ENCODE assay signal across 12 cellular contexts in the genomic region with DNA sequence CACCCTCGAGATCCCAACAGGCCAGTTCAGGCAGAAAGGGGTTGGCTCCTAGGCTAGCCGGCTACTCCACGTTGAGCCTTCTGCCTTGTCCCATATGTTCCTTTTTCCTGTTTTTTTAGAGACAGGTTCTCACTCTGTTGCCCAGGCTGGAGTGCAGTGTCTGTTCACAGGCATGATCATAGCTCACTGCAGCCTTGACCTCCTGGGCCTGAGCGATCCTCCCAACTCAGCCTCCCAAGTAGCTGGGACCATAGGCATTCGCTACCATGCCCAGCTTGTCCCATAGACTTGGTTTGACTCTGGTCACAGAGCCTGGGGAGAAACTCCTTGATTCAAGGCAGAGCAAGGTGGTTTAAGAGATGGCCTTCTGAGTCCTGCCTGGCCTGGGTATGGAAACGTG. TPM values are rescaled to one million over a fixed set of nuclear protein-coding genes. Genes with fewer than 3 reads are reported as not detected.
DNase-seq lines count a peak whose midpoint lies in the region; ATAC-seq and TF ChIP-seq lines count a peak whose summit lies in the region.
"Had no signal": no experiment of that assay in that cellular context is flagged by ENCODE, and none has a peak within 500 bp of the region (broad histone marks: within the 10 kb centered on the region; RNA-seq: fewer than 3 reads in every experiment).

No MANE protein-coding gene starts in this region.

- H3K4me2 ChIP-seq in hepatocyte: no peak overlapping the region
- H3K4me2 ChIP-seq: A549 had no signal

- H3K4me3 Mint-ChIP-seq in activated CD4-positive, alpha-beta T cell treated with anti-CD3 and anti-CD28 coated beads for 36 hours: peak overlapping the region; percentile 32
- H3K4me3 Mint-ChIP-seq in activated CD4-positive, alpha-beta memory T cell treated with anti-CD3 and anti-CD28 coated beads, Interleukin-2, amount 10 ng/mL, durations not matched to agents 7 days and 5 days: no peak overlapping the region

- no peaks in the 10 kb centered on the region for H3K36me3 ChIP-seq in hepatocyte (replicated peaks; ENCODE audit: insufficient read depth, low read depth)
- H3K36me3 ChIP-seq in MG63: no peaks in the 10 kb centered on the region; the same call in none of the 2 replicates

- WGBS in hepatocyte (ENCODE audit: low lambda C conversion rate, missing lambda C conversion rate): 91% methylated on average over 6 of the region's 6 CpGs

- no peaks in the 10 kb centered on the region for H3K9me3 Mint-ChIP-seq in activated CD4-positive, alpha-beta T cell treated with anti-CD3 and anti-CD28 coated beads for 36 hours (ENCODE audit: low read depth)
- no peaks in the 10 kb centered on the region for H3K9me3 Mint-ChIP-seq in activated CD4-positive, alpha-beta memory T cell treated with anti-CD3 and anti-CD28 coated beads, Interleukin-2, amount 10 ng/mL, durations not matched to agents 7 days and 5 days

- no peaks in the 10 kb centered on the region for H4K20me1 ChIP-seq in hepatocyte (ENCODE audit: insufficient read depth, poor library complexity, severe bottlenecking)

- TF ChIP-seq CTCF in hepatocyte (IDR thresholded peaks at IDR 0.05; ENCODE audit: poor library complexity): no peak

- CTCF ChIA-PET in activated CD4-positive, alpha-beta T cell treated with anti-CD3 and anti-CD28 coated beads for 36 hours (lab: Charles Lee): interaction anchor here (0.7 to 1.7 kb wide), 6 partner anchors 10 to 287 kb away, joined by 3 to 7 read pairs (median 4); no protein-coding TSS in a partner anchor
- CTCF ChIA-PET in activated CD4-positive, alpha-beta memory T cell treated with anti-CD3 and anti-CD28 coated beads, Interleukin-2, amount 10 ng/mL, durations not matched to agents 7 days and 5 days (lab: Charles Lee): interaction anchor here (1.3 to 1.9 kb wide), 3 partner anchors 20 to 38 kb away, joined by 3 to 9 read pairs (median 7); no protein-coding TSS in a partner anchor

- peaks cover 44% of the 10 kb centered on the region for H3K4me1 ChIP-seq in hepatocyte (ENCODE audit: insufficient read depth)

- no peak for ATAC-seq in activated CD4-positive, alpha-beta T cell treated with anti-CD3 and anti-CD28 coated beads for 36 hours
- ATAC-seq: A549 had no signal

- H3K27me3 Mint-ChIP-seq in activated CD4-positive, alpha-beta T cell treated with anti-CD3 and anti-CD28 coated beads for 36 hours: no peaks in the 10 kb centered on the region
- H3K27me3 Mint-ChIP-seq in activated CD4-positive, alpha-beta memory T cell treated with anti-CD3 and anti-CD28 coated beads, Interleukin-2, amount 10 ng/mL, durations not matched to agents 7 days and 5 days: no peaks in the 10 kb centered on the region

- intact Hi-C loops in activated CD4-positive, alpha-beta T cell treated with anti-CD3 and anti-CD28 coated beads for 36 hours (cut with DNase I, micrococcal nuclease): loop anchor here in 1 of 2 experiments (10.0 kb wide), 1 partner anchor 371 kb away; no protein-coding TSS in a partner anchor

- H3K9me3 ChIP-seq in hepatocyte (ENCODE audit: low read depth) (no peaks in the 10 kb centered on the region), MG63 (no peaks in the 10 kb centered on the region)
- H3K9me3 ChIP-seq: A549 had no signal

- no peak for DNase-seq in activated CD4-positive, alpha-beta T cell treated with anti-CD3 and anti-CD28 coated beads for 36 hours
- DNase-seq in activated CD4-positive, alpha-beta T cell treated with anti-CD3 and anti-CD28 coated beads, Interleukin-2, amount 50 U/mL, for 1 hour: no peak
- no peak for DNase-seq in activated CD4-positive, alpha-beta memory T cell treated with anti-CD3 and anti-CD28 coated beads, Interleukin-2, amount 10 ng/mL, durations not matched to agents 7 days and 5 days
- DNase-seq in hepatocyte (ENCODE audit: low spot score) (no peak), glomerular visceral epithelial cell (ENCODE audit: extremely low spot score) (no peak), MG63 (no peak), T-helper 9 cell (no peak)
- DNase-seq: activated T-cell treated with anti-CD3 and anti-CD28 coated beads for 4 hours; GDM1; stimulated activated CD4-positive, alpha-beta T cell treated with anti-CD3 and anti-CD28 coated beads, Interleukin-12 subunit alpha, Interleukin-12 subunit beta, amount 100 ng/mL, for 4 hours had no signal

- H3K4me3 ChIP-seq in hepatocyte (no peak overlapping the region), skin epidermis (no peak overlapping the region), MG63 (no peak overlapping the region)
- H3K4me3 ChIP-seq: A549 had no signal

- H3K9me2 ChIP-seq in hepatocyte (replicated peaks; ENCODE audit: insufficient read depth): no peaks in the 10 kb centered on the region

- no peak overlapping the region for H2AFZ ChIP-seq in hepatocyte

- H3K79me2 ChIP-seq in hepatocyte: peaks cover 80% of the 10 kb centered on the region

- H3K27me3 ChIP-seq in hepatocyte (no peaks in the 10 kb centered on the region), MG63 (no peaks in the 10 kb centered on the region)

- H3K27ac Mint-ChIP-seq in activated CD4-positive, alpha-beta T cell treated with anti-CD3 and anti-CD28 coated beads for 36 hours: peak overlapping the region; percentile 87
- H3K27ac Mint-ChIP-seq in activated CD4-positive, alpha-beta memory T cell treated with anti-CD3 and anti-CD28 coated beads, Interleukin-2, amount 10 ng/mL, durations not matched to agents 7 days and 5 days: peak overlapping the region; percentile 84

- peaks cover 16% of the 10 kb centered on the region for H3K36me3 Mint-ChIP-seq in activated CD4-positive, alpha-beta T cell treated with anti-CD3 and anti-CD28 coated beads for 36 hours (ENCODE audit: low read depth)
- H3K36me3 Mint-ChIP-seq in activated CD4-positive, alpha-beta memory T cell treated with anti-CD3 and anti-CD28 coated beads, Interleukin-2, amount 10 ng/mL, durations not matched to agents 7 days and 5 days (ENCODE audit: low read depth): peaks cover 10% of the 10 kb centered on the region

- H3K27ac ChIP-seq in hepatocyte (peak overlapping the region; percentile 94), skin epidermis (peak overlapping the region in 20 of 21 experiments; percentile 6 to 91 (median 72))

- POLR2A ChIA-PET in activated CD4-positive, alpha-beta T cell treated with anti-CD3 and anti-CD28 coated beads for 36 hours (lab: Charles Lee): interaction anchor here (1.1 kb wide), 1 partner anchor 28 kb away, joined by 3 read pairs; no protein-coding TSS in a partner anchor
- POLR2A ChIA-PET in activated CD4-positive, alpha-beta memory T cell treated with anti-CD3 and anti-CD28 coated beads, Interleukin-2, amount 10 ng/mL, durations not matched to agents 7 days and 5 days (lab: Charles Lee): interaction anchor here (1.0 to 7.0 kb wide), 9 partner anchors 10 to 69 kb away, joined by 3 to 46 read pairs (median 6); partner anchors contain the start of genes IDH2 and ZNF710

- H3K4me1 Mint-ChIP-seq in activated CD4-positive, alpha-beta T cell treated with anti-CD3 and anti-CD28 coated beads for 36 hours: peaks cover 77% of the 10 kb centered on the region
- H3K4me1 Mint-ChIP-seq in activated CD4-positive, alpha-beta memory T cell treated with anti-CD3 and anti-CD28 coated beads, Interleukin-2, amount 10 ng/mL, durations not matched to agents 7 days and 5 days: peaks cover 79% of the 10 kb centered on the region

RNA-seq across cellular contexts. Expression of gene ZNF710, which starts 32.3 kb away (rescaled TPM):
- total RNA-seq in activated CD4-positive, alpha-beta T cell treated with anti-CD3 and anti-CD28 coated beads for 36 hours: 10 to 100 TPM; 22.8 to 34.9 TPM
- 10 to 100 TPM; 19.4 to 20.7 TPM for total RNA-seq in activated CD4-positive, alpha-beta memory T cell treated with anti-CD3 and anti-CD28 coated beads, Interleukin-2, amount 10 ng/mL, durations not matched to agents 7 days and 5 days
- 14.2 and 17.2 TPM in 2 replicates for total RNA-seq in hepatocyte
- polyA plus RNA-seq in hepatocyte: 14.5 and 19.7 TPM in 2 replicates
- total RNA-seq in MG63 (2014; rRNA removed; shearing (Covaris generic); ENCODE audit: low replicate concordance): 7.0 and 9.1 TPM in 2 replicates
